ENCODE assay signal across 23 cellular contexts in the genomic region with DNA sequence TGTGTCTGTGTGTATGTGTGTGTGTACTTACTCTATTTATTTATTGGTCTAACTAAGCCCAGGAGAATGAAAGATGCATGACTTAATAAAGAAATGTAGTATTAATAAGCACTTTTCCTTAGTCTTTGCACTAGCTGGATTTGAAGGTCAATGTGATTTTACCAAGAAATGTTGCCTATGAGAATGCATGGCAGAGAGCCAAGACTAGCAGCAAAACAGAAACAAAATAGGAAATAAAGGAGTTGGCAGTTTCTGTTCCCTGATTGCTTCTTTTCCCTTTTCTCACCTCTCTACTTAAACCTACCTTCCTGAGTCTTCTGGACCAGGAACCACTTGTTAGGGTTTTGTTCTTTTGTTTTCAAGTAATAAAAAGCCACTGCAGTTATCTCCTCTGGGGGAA.
DNase-seq lines count a peak whose midpoint lies in the region; ATAC-seq and FAIRE-seq lines count a peak whose summit lies in the region.
"Had no signal": no experiment of that assay in that cellular context is flagged by ENCODE, and none has a peak within 500 bp of the region (broad histone marks: within the 10 kb centered on the region; RNA-seq: fewer than 3 reads in every experiment).

No MANE protein-coding gene starts in this region.

- intact Hi-C loops in head of caudate nucleus (cut with DNase I): no loop called here

- FAIRE-seq in frontal cortex (lab: Jason Lieb, UNC): no peak
- FAIRE-seq: bronchial epithelial cell, RCC 7860 had no signal

- no peak for ATAC-seq in stimulated activated naive CD8-positive, alpha-beta T cell treated with anti-CD3 and anti-CD28 coated beads, Interleukin-15, amount 100 ng/mL, for 72 hours
- ATAC-seq: activated naive CD8-positive, alpha-beta T cell treated with anti-CD3 and anti-CD28 coated beads, Interleukin-2, amount 50 U/mL, for 24 hours; GM23338; naive thymus-derived CD8-positive, alpha-beta T cell; sciatic nerve had no signal

- peaks cover 0 to 6% of the 10 kb centered on the region in 2 donors for H3K9me3 Mint-ChIP-seq in stimulated activated naive CD8-positive, alpha-beta T cell treated with anti-CD3 and anti-CD28 coated beads, Interleukin-15, amount 100 ng/mL, for 72 hours
- H3K9me3 Mint-ChIP-seq: activated naive CD8-positive, alpha-beta T cell treated with anti-CD3 and anti-CD28 coated beads, Interleukin-2, amount 50 U/mL, for 24 hours had no signal

- H3K27me3 Mint-ChIP-seq in stimulated activated naive CD8-positive, alpha-beta T cell treated with anti-CD3 and anti-CD28 coated beads, Interleukin-15, amount 100 ng/mL, for 72 hours: no peaks in the 10 kb centered on the region
- H3K27me3 Mint-ChIP-seq: activated naive CD8-positive, alpha-beta T cell treated with anti-CD3 and anti-CD28 coated beads, Interleukin-2, amount 50 U/mL, for 24 hours had no signal

- H3K4me1 Mint-ChIP-seq in stimulated activated naive CD8-positive, alpha-beta T cell treated with anti-CD3 and anti-CD28 coated beads, Interleukin-15, amount 100 ng/mL, for 72 hours: no peaks in the 10 kb centered on the region
- H3K4me1 Mint-ChIP-seq: activated naive CD8-positive, alpha-beta T cell treated with anti-CD3 and anti-CD28 coated beads, Interleukin-2, amount 50 U/mL, for 24 hours; GM23338; naive thymus-derived CD8-positive, alpha-beta T cell had no signal

- DNase-seq in CD1c-positive myeloid dendritic cell (ENCODE audit: extremely low spot score) (peak; percentile 47), OCI-M1 (lab: John Stamatoyannopoulos, UW) (peak; percentile 18), dermis microvascular lymphatic vessel endothelial cell (ENCODE audit: low read depth in 2 of 2) (peak; percentile 18 to 74), medulla oblongata (ENCODE audit: extremely low spot score) (peak; percentile 60), frontal cortex (ENCODE audit: low spot score in 2 of 2) (no peak), head of caudate nucleus (no peak)
- no peak for DNase-seq in stimulated activated naive CD8-positive, alpha-beta T cell treated with anti-CD3 and anti-CD28 coated beads, Interleukin-15, amount 100 ng/mL, for 72 hours
- no peak for DNase-seq in activated CD4-positive, CD25-positive, alpha-beta regulatory T cell treated with anti-CD3 and anti-CD28 coated beads, Interleukin-2, amount 50 U/mL, for 72 hours
- DNase-seq: ACHN; activated CD8-positive, alpha-beta memory T cell treated with anti-CD3 and anti-CD28 coated beads, Interleukin-2, amount 50 U/mL, for 4 hours; activated effector memory CD4-positive, alpha-beta T cell treated with Interleukin-2 at 50 U/mL for 16 hours; activated naive CD8-positive, alpha-beta T cell treated with anti-CD3 and anti-CD28 coated beads, Interleukin-2, amount 50 U/mL, for 24 hours; dorsolateral prefrontal cortex; glutamatergic neuron; KG1; naive thymus-derived CD8-positive, alpha-beta T cell; NCI-H1048; NCI-H2081 treated with DMSO at 0.1 percent for 48 hours; upper lobe of left lung had no signal

- no peak overlapping the region for H3K27ac Mint-ChIP-seq in stimulated activated naive CD8-positive, alpha-beta T cell treated with anti-CD3 and anti-CD28 coated beads, Interleukin-15, amount 100 ng/mL, for 72 hours
- H3K27ac Mint-ChIP-seq: activated naive CD8-positive, alpha-beta T cell treated with anti-CD3 and anti-CD28 coated beads, Interleukin-2, amount 50 U/mL, for 24 hours; GM23338; naive thymus-derived CD8-positive, alpha-beta T cell had no signal

- no peak overlapping the region for H3K4me3 Mint-ChIP-seq in stimulated activated naive CD8-positive, alpha-beta T cell treated with anti-CD3 and anti-CD28 coated beads, Interleukin-15, amount 100 ng/mL, for 72 hours
- H3K4me3 Mint-ChIP-seq: activated naive CD8-positive, alpha-beta T cell treated with anti-CD3 and anti-CD28 coated beads, Interleukin-2, amount 50 U/mL, for 24 hours; GM23338; naive thymus-derived CD8-positive, alpha-beta T cell had no signal

Comparison
In these comparisons a context has a peak if more than half of its experiments do, and no peak if none do; other contexts are left out.
1. DNase-seq: peak in CD1c-positive myeloid dendritic cell (single experiment), OCI-M1 (single experiment), dermis microvascular lymphatic vessel endothelial cell (2 of 2) and medulla oblongata (single experiment); none in stimulated activated naive CD8-positive, alpha-beta T cell treated with anti-CD3 and anti-CD28 coated beads, Interleukin-15, amount 100 ng/mL, for 72 hours (0 of 2), frontal cortex (0 of 2), activated CD4-positive, CD25-positive, alpha-beta regulatory T cell treated with anti-CD3 and anti-CD28 coated beads, Interleukin-2, amount 50 U/mL, for 72 hours (single experiment) and head of caudate nucleus (0 of 42).